In genomic region chr6:151137441-151137984, GRCh38 we compare ENCODE assay signal across 15 cellular contexts.
"Had no signal": no experiment of that assay in that cellular context is flagged by ENCODE, and none has a peak within 500 bp of the region (broad histone marks: within the 10 kb centered on the region; RNA-seq: fewer than 3 reads in every experiment).

No MANE protein-coding gene starts in this region.

- ATAC-seq: activated CD8-positive, alpha-beta memory T cell treated with anti-CD3 and anti-CD28 coated beads, Interleukin-2, amount 10 ng/mL, durations not matched to agents 7 days and 5 days; body of pancreas; left lung; naive thymus-derived CD8-positive, alpha-beta T cell; stimulated activated naive B cell treated with anti-CD40 and anti-IgM and Interleukin-4, amounts not matched to agents 10 μg/mL and 1 μg/mL and 100 μg/mL, for 72 hours had no signal

- DNase-seq: activated CD4-positive, alpha-beta memory T cell treated with anti-CD3 and anti-CD28 coated beads for 36 hours; activated CD4-positive, CD25-positive, alpha-beta regulatory T cell treated with anti-CD3 and anti-CD28 coated beads, Interleukin-2, amount 50 U/mL, for 72 hours; activated CD8-positive, alpha-beta memory T cell treated with anti-CD3 and anti-CD28 coated beads, Interleukin-2, amount 10 ng/mL, durations not matched to agents 7 days and 5 days; activated T-cell treated with anti-CD3 and anti-CD28 coated beads, Interleukin-2, amount 50 U/mL, for 24 hours; amniotic stem cell; body of pancreas; esophagus squamous epithelium; islet precursor cell; left lung; naive thymus-derived CD8-positive, alpha-beta T cell; posterior cingulate gyrus; stimulated activated CD4-positive, alpha-beta T cell treated with anti-CD3 and anti-CD28 coated beads, Interleukin-4, amount 100 ng/mL, for 1 hour; stimulated activated naive B cell treated with anti-CD40 and anti-IgM and Interleukin-4, amounts not matched to agents 10 μg/mL and 1 μg/mL and 100 μg/mL, for 72 hours; T-helper 9 cell; thyroid gland had no signal
